Comparison of ENCODE assay signal across 8 cellular contexts in genomic region chr6:72182337-72183246, GRCh38.
A peak's percentile ranks its signal among the peaks of the same experiment; 100 is the strongest.
DNase-seq lines count a peak whose midpoint lies in the region; ATAC-seq, FAIRE-seq and TF ChIP-seq lines count a peak whose summit lies in the region.

No MANE protein-coding gene starts in this region.

- BruUV-seq in MCF 10A (replicated peaks; lab: Mats Ljungman, UMichigan) = no TSS peak

- peak overlapping the region; percentile 56 for H3K4me3 Mint-ChIP-seq in MCF 10A (ENCODE audit: unreplicated experiment)

- POLR2A ChIA-PET in MCF 10A (lab: Yijun Ruan, JAX) = no interaction called here

- H3K27me3 Mint-ChIP-seq in MCF 10A (ENCODE audit: insufficient read depth, unreplicated experiment) = peaks cover 80% of the 10 kb centered on the region

- TF ChIP-seq POLR2A in GM12892 (IDR thresholded peaks at IDR 0.05; ENCODE audit: low read depth, low read length) = no peak

- H3K4me3 ChIP-seq in kidney (ENCODE audit: low read length in 2 of 2) (peak overlapping the region; percentile 7 to 48), stomach smooth muscle (ENCODE audit: low read length in 2 of 2) (peak overlapping the region; percentile 40 to 70)

- intact Hi-C loops in MCF 10A (cut with micrococcal nuclease) = no loop called here
- intact Hi-C loops in kidney (cut with DNase I) = no loop called here

- H3K4me1 Mint-ChIP-seq in MCF 10A (ENCODE audit: insufficient read depth, unreplicated experiment) = peaks cover 5% of the 10 kb centered on the region

- FAIRE-seq in GM12892 (lab: Jason Lieb, UNC) (no peak), kidney (lab: Jason Lieb, UNC) (no peak)

- no peaks in the 10 kb centered on the region for H3K9me3 Mint-ChIP-seq in MCF 10A (ENCODE audit: unreplicated experiment)

- H3K36me3 ChIP-seq in kidney (ENCODE audit: control insufficient read depth in 1 of 2, insufficient read depth in 2 of 2, low read length in 2 of 2) (no peaks in the 10 kb centered on the region), stomach smooth muscle (ENCODE audit: control insufficient read depth in 2 of 2, insufficient read depth in 2 of 2, low read length in 2 of 2) (no peaks in the 10 kb centered on the region)

- ATAC-seq in GM21825 (IDR thresholded peaks at IDR 0.05; ENCODE audit: unreplicated experiment) = peak; percentile 72

- H3K27ac ChIP-seq in kidney (ENCODE audit: low read depth in 2 of 2, low read length in 2 of 2) (no peak overlapping the region), stomach smooth muscle (ENCODE audit: low read length) (no peak overlapping the region)

- H3K9ac ChIP-seq in kidney (ENCODE audit: low read length in 2 of 2) (no peak overlapping the region), stomach smooth muscle (ENCODE audit: low read length in 2 of 2) (no peak overlapping the region)

- H3K27me3 ChIP-seq in stomach smooth muscle (ENCODE audit: control insufficient read depth in 1 of 2, insufficient read depth in 2 of 2, low read length in 2 of 2) = peaks cover 3 to 17% of the 10 kb centered on the region in 2 donors

- no peaks in the 10 kb centered on the region for H3K4me1 ChIP-seq in kidney (ENCODE audit: control insufficient read depth in 1 of 2, insufficient read depth in 1 of 2, low read depth in 1 of 2, low read length in 2 of 2)
- peaks cover 4% of the 10 kb centered on the region for H3K4me1 ChIP-seq in stomach smooth muscle (ENCODE audit: control insufficient read depth, insufficient read depth, low read length)

- no peak for TF ChIP-seq CTCF in MCF 10A (IDR thresholded peaks at IDR 0.05; ENCODE audit: unreplicated experiment)
- TF ChIP-seq CTCF in kidney (IDR thresholded peaks at IDR 0.05; ENCODE audit: borderline replicate concordance, extremely low read depth, insufficient read depth) = no peak

- CTCF ChIA-PET in MCF 10A (lab: Yijun Ruan, JAX) = interaction anchor here (0.5 kb wide), 1 partner anchor 668 kb away, joined by 3 read pairs; no protein-coding TSS in a partner anchor

- no peaks in the 10 kb centered on the region for H3K9me3 ChIP-seq in kidney (ENCODE audit: control insufficient read depth in 1 of 2, low read length in 2 of 2)
- no peaks in the 10 kb centered on the region for H3K9me3 ChIP-seq in stomach smooth muscle (ENCODE audit: control insufficient read depth in 2 of 2, low read length in 2 of 2)

- H3K27ac Mint-ChIP-seq in MCF 10A (ENCODE audit: low read depth, unreplicated experiment) = no peak overlapping the region

- no peaks in the 10 kb centered on the region for H3K36me3 Mint-ChIP-seq in MCF 10A (ENCODE audit: insufficient read depth, unreplicated experiment)

- DNase-seq in GM12892 (ENCODE audit: insufficient read length) (peak; percentile 15), NCI-H1105 treated with DMSO at 0.1 percent for 48 hours (lab: John Stamatoyannopoulos, UW) (peak; percentile 92), MCF 10A (ENCODE audit: unreplicated experiment) (no peak), kidney (no peak), OCI-M2 (lab: John Stamatoyannopoulos, UW; ENCODE audit: unreplicated experiment) (no peak), T1000 (lab: John Stamatoyannopoulos, UW) (no peak)

Comparison
In these comparisons a context has a peak if more than half of its experiments do, and no peak if none do; other contexts are left out.
1. DNase-seq: peak in GM12892 (single experiment) and NCI-H1105 treated with DMSO at 0.1 percent for 48 hours (single experiment); none in MCF 10A (single experiment), kidney (single experiment), OCI-M2 (single experiment) and T1000 (single experiment).